Comparison of ENCODE assay signal across 1 cellular context in the genomic region with DNA sequence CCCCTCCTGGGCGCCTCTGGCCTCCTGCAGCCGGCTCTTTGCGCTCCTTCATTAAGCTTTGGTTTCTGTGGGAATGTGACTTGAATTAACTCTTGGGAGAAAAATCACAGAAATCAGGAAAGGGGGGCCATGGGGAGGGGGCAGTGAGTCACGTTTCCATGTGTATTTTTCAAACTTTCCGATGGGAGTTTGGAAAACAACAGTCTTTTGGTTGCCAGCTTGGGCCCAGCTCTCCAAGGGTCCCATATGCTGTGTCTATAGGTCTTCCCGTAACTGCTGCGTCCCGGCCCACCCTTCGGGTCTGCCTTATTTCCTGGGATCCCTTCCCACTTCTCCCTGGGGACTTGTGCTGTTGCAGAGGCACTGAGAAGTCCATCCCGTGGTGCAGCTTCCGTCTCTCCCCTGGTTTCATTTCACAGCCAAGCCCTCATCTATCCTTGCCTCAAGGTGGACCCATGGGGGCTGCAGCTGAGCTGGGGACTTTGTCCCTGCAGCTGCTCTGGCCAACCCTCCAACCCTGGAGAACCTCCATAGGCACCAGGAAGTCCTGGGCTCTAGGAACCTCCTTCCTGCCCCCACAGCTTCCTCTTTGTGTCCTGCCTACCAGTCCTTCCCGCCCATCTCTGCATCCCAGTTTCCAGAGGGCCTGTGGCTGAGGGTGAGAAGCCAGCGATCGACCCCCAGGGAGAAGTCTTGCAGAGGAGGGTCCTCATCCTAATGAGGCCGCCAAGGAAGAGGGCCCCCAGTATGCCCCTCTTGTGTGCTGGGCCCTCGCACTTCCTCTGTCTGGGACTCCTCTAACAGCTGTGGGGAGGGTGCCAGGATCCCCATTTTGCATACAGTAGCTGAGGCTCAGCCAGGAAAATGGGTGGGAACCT.
TF ChIP-seq lines count a peak whose summit lies in the region.

No MANE protein-coding gene starts in this region.

TF ChIP-seq in H1, 55 proteins besides CTCF, POLR2A, EP300 and RAD21:
- no peak for TF ChIP-seq EGR1 (IDR thresholded peaks at IDR 0.05; ENCODE audit: borderline replicate concordance, low read depth, low read length)
TF ChIP-seq in H1: peak in this region for 0.
